Comparison of ENCODE assay signal across 23 cellular contexts in the genomic region with DNA sequence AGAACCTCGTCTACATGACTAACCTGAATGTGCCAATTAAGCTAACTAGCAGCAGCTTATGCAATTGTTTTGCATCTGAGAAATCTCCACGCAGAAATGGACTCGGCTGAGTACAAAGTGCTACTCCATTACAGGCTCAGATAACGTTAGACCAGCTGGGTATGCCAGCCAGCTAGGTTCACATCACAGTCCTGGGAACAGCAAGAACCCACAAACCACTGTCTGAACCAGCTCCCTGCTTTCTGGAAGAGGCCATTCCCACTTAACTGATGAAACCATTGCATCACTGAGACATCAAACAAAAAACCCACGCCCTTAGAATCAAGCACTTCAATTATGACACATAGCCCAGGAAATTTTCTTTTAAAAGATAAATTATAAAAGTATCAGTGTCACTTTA.
A peak's percentile ranks its signal among the peaks of the same experiment; 100 is the strongest.
DNase-seq lines count a peak whose midpoint lies in the region; ATAC-seq, FAIRE-seq and TF ChIP-seq lines count a peak whose summit lies in the region.
"Had no signal": no experiment of that assay in that cellular context is flagged by ENCODE, and none has a peak within 500 bp of the region (broad histone marks: within the 10 kb centered on the region; RNA-seq: fewer than 3 reads in every experiment).

No MANE protein-coding gene starts in this region.

- H3K4me3 Mint-ChIP-seq in Caco-2 (ENCODE audit: unreplicated experiment) = no peak overlapping the region
- H3K4me3 Mint-ChIP-seq: CD4-positive, alpha-beta T cell had no signal

- H3K79me2 ChIP-seq in H1 (ENCODE audit: control insufficient read depth in 1 of 2, insufficient read depth in 2 of 2, low read length in 2 of 2) = no peaks in the 10 kb centered on the region

- no peaks in the 10 kb centered on the region for H3K79me1 ChIP-seq in H1 (ENCODE audit: low read depth, low read length)
- no peaks in the 10 kb centered on the region for H3K79me1 ChIP-seq in neuronal stem cell (ENCODE audit: low read depth, low read length)

- POLR2A ChIA-PET in Caco-2 (lab: Charles Lee) = no interaction called here
- POLR2A ChIA-PET in H1 (lab: Charles Lee; ENCODE audit: partially characterized antibody) = no interaction called here

- 90% methylated on average over 5 of the region's 5 CpGs; no CpG with 5 or more reads in 1 of the 2 experiments for WGBS in H1 (ENCODE audit: extremely low coverage in 1 of 2, insufficient coverage in 1 of 2, insufficient read length in 1 of 2, insufficient replicate concordance in 2 of 2, low coverage in 1 of 2, low lambda C conversion rate in 2 of 2, missing lambda C conversion rate in 1 of 2), 2 experiments
- no CpG with 5 or more reads among the region's 5 CpGs for WGBS in neuronal stem cell (ENCODE audit: extremely low coverage in 2 of 2, insufficient read length in 2 of 2, insufficient replicate concordance in 1 of 2), 2 donors

- H2BK15ac ChIP-seq in H1 (ENCODE audit: low read length) = no peak overlapping the region
- H2BK15ac ChIP-seq in neuronal stem cell (ENCODE audit: low read length) = no peak overlapping the region

- H3K27me3 ChIP-seq in Caco-2 (replicated peaks; ENCODE audit: control insufficient read depth, insufficient read depth, low read length) (no peaks in the 10 kb centered on the region), H1 (replicated peaks in 1 of 4; ENCODE audit: control insufficient read depth in 3 of 4, extremely low read depth in 1 of 4, insufficient read depth in 3 of 4, low read length in 3 of 4) (no peaks in the 10 kb centered on the region), neuronal stem cell (ENCODE audit: control insufficient read depth in 3 of 3, insufficient read depth in 3 of 3, low read depth in 1 of 3, low read length in 3 of 3) (no peaks in the 10 kb centered on the region)

- H2BK5ac ChIP-seq in H1 (ENCODE audit: low read depth, low read length) (no peak overlapping the region), neuronal stem cell (ENCODE audit: low read length) (no peak overlapping the region)

- no peaks in the 10 kb centered on the region for H3K23me2 ChIP-seq in H1 (ENCODE audit: low read depth, low read length)

- peaks cover 3% of the 10 kb centered on the region for H3K36me3 Mint-ChIP-seq in Caco-2 (ENCODE audit: insufficient read depth, unreplicated experiment)

- H3K18ac ChIP-seq in H1 (ENCODE audit: extremely low read depth, low read length) (no peak overlapping the region), neuronal stem cell (ENCODE audit: low read length) (no peak overlapping the region)

- TF ChIP-seq CTCF in Caco-2 (IDR thresholded peaks at IDR 0.05; ENCODE audit: insufficient read depth in 1 of 2, low read depth in 1 of 2, low read length in 1 of 2, severe bottlenecking in 1 of 2, unreplicated experiment in 1 of 2) (no peak), H1 (IDR thresholded peaks at IDR 0.05; ENCODE audit: control extremely low read depth in 1 of 3, insufficient read depth in 1 of 3, low read depth in 1 of 3, low read length in 3 of 3) (no peak)

- peaks cover 24% of the 10 kb centered on the region for H3K4me1 ChIP-seq in Caco-2
- no peaks in the 10 kb centered on the region for H3K4me1 ChIP-seq in H1 (replicated peaks in 1 of 4; ENCODE audit: control insufficient read depth in 3 of 4, insufficient read depth in 4 of 4, low read length in 3 of 4)
- peaks cover 0 to 8% of the 10 kb centered on the region in 2 donors for H3K4me1 ChIP-seq in neuronal stem cell (ENCODE audit: control insufficient read depth in 2 of 2, insufficient read depth in 1 of 2, low read depth in 1 of 2, low read length in 2 of 2)
- H3K4me1 ChIP-seq: A549 had no signal

- no peaks in the 10 kb centered on the region for H3K27me3 Mint-ChIP-seq in Caco-2 (ENCODE audit: insufficient read depth, unreplicated experiment)

- H4K5ac ChIP-seq in H1 (ENCODE audit: insufficient read length, low read depth, low read length) = no peak overlapping the region

- no peaks in the 10 kb centered on the region; the same call in 1 of the 2 replicates for H3K36me3 ChIP-seq in Caco-2 (ENCODE audit: control insufficient read depth, insufficient read depth, low read length)
- H3K36me3 ChIP-seq in H1 (ENCODE audit: control insufficient read depth in 2 of 4, insufficient read depth in 4 of 4, low read length in 3 of 4) = no peaks in the 10 kb centered on the region
- H3K36me3 ChIP-seq in neuronal stem cell (replicated peaks in 1 of 2; ENCODE audit: control insufficient read depth in 2 of 2, insufficient read depth in 2 of 2, low read length in 2 of 2) = peaks cover 0 to 1% of the 10 kb centered on the region in 2 donors

- H3K27ac Mint-ChIP-seq in Caco-2 (ENCODE audit: unreplicated experiment) = peak overlapping the region; percentile 42
- H3K27ac Mint-ChIP-seq: CD4-positive, alpha-beta T cell had no signal

- H3K27ac ChIP-seq in H1 (ENCODE audit: low read depth, low read length) = no peak overlapping the region
- no peak overlapping the region for H3K27ac ChIP-seq in neuronal stem cell (replicated peaks; ENCODE audit: low read length)
- H3K27ac ChIP-seq: A549, KMS-11, SK-N-MC had no signal

- CTCF ChIA-PET in Caco-2 (lab: Charles Lee) = interaction anchor here (0.6 kb wide), 1 partner anchor 75 kb away, joined by 5 read pairs; no protein-coding TSS in a partner anchor
- CTCF ChIA-PET in H1 (lab: Charles Lee; ENCODE audit: partially characterized antibody) = interaction anchor here (0.7 to 1.8 kb wide), 7 partner anchors 11 to 826 kb away, joined by 3 to 4 read pairs (median 3); no protein-coding TSS in a partner anchor

- no peaks in the 10 kb centered on the region for H4K20me1 ChIP-seq in H1 (replicated peaks in 1 of 2; ENCODE audit: control insufficient read depth in 1 of 2, insufficient read depth in 2 of 2, low read length in 2 of 2)

- peaks cover 23% of the 10 kb centered on the region for H3K4me1 Mint-ChIP-seq in Caco-2 (ENCODE audit: low read depth, unreplicated experiment)

- H3K9me3 ChIP-seq in Caco-2 (peaks cover 8% of the 10 kb centered on the region), H1 (ENCODE audit: insufficient read depth in 2 of 2, low read depth in 1 of 2, low read length in 1 of 2) (no peaks in the 10 kb centered on the region), neuronal stem cell (replicated peaks in 1 of 2; ENCODE audit: control insufficient read depth in 2 of 2, insufficient read depth in 1 of 2, low read depth in 1 of 2, low read length in 2 of 2) (no peaks in the 10 kb centered on the region)
- H3K9me3 ChIP-seq: A549 had no signal

- H3K23ac ChIP-seq in H1 (ENCODE audit: insufficient read length) (no peak overlapping the region), neuronal stem cell (ENCODE audit: low read depth, low read length, poor library complexity) (no peak overlapping the region)

- no peak for ATAC-seq in GM21717 (IDR thresholded peaks at IDR 0.05; ENCODE audit: unreplicated experiment)
- ATAC-seq: A549, GM12878, Right ventricle myocardium inferior had no signal

- H2BK20ac ChIP-seq in H1 (ENCODE audit: low read length) = no peak overlapping the region

- H4K91ac ChIP-seq in H1 (replicated peaks; ENCODE audit: insufficient read length, low read length) = no peak overlapping the region
- peak overlapping the region; percentile 38 for H4K91ac ChIP-seq in neuronal stem cell (ENCODE audit: low read depth, low read length, poor library complexity)

- TF ChIP-seq EP300 in H1 (IDR thresholded peaks at IDR 0.05; ENCODE audit: borderline replicate concordance in 1 of 2, low read depth in 2 of 2, low read length in 2 of 2) = no peak

- H3K4me3 ChIP-seq in Caco-2 (ENCODE audit: low read depth, low read length) (no peak overlapping the region), H1 (ENCODE audit: extremely low read depth in 1 of 4, insufficient read depth in 2 of 4, low read depth in 3 of 4, low read length in 4 of 4) (no peak overlapping the region), neuronal stem cell (ENCODE audit: low read length in 2 of 2) (no peak overlapping the region)
- H3K4me3 ChIP-seq: A549, GM12878, SK-N-MC had no signal

- no peak for TF ChIP-seq RAD21 in H1 (IDR thresholded peaks at IDR 0.05 in 1 of 2, conservative IDR thresholded peaks at IDR 0.05 in 1 of 2; ENCODE audit: low read depth in 2 of 2, low read length in 2 of 2)

- H3K4ac ChIP-seq in H1 (replicated peaks; ENCODE audit: insufficient read length, low read depth, low read length) = no peak overlapping the region
- no peak overlapping the region for H3K4ac ChIP-seq in neuronal stem cell (ENCODE audit: low read length)

- no peak for FAIRE-seq in H1 (lab: Jason Lieb, UNC)
- FAIRE-seq: A549, GM12878, GM19239, RCC 7860 had no signal

- no TSS peak for BruUV-seq in Caco-2 (replicated peaks; lab: Mats Ljungman, UMichigan)

- H3K14ac ChIP-seq in H1 (ENCODE audit: insufficient read length) = no peak overlapping the region
- H3K14ac ChIP-seq in neuronal stem cell (ENCODE audit: low read length) = no peak overlapping the region

- TF ChIP-seq POLR2A in H1 (IDR thresholded peaks at IDR 0.05; ENCODE audit: control extremely low read depth in 1 of 2, low read depth in 2 of 2, low read length in 2 of 2) = no peak

- H2BK12ac ChIP-seq in H1 (ENCODE audit: low read depth, low read length) (no peak overlapping the region), neuronal stem cell (ENCODE audit: low read length) (no peak overlapping the region)

- H2AFZ ChIP-seq in H1 (ENCODE audit: low read length) (0 out of 2 replicates have a peak overlapping the region, but pooled peaks have one; percentile 30), neuronal stem cell (ENCODE audit: low read length) (no peak overlapping the region)

- H2BK120ac ChIP-seq in H1 (replicated peaks; ENCODE audit: low read depth, low read length) (no peak overlapping the region), neuronal stem cell (ENCODE audit: low read depth, low read length) (no peak overlapping the region)

- H3K9me3 Mint-ChIP-seq in Caco-2 (ENCODE audit: unreplicated experiment) = peaks cover 44% of the 10 kb centered on the region
- H3K9me3 Mint-ChIP-seq: CD4-positive, alpha-beta T cell had no signal

- DNase-seq in Caco-2 (no peak), NCI-H226 (peak; percentile 8), H1 (ENCODE audit: low read depth in 1 of 2, low spot score in 2 of 2) (no peak), neuronal stem cell (ENCODE audit: low spot score) (no peak), T1000 (lab: John Stamatoyannopoulos, UW) (no peak), GM19240 (ENCODE audit: insufficient read length, low spot score) (no peak), SK-N-DZ (ENCODE audit: low spot score) (no peak)
- DNase-seq: CD4-positive, alpha-beta T cell; DMS153; EL; GOT3; MV-4-11; NCI-H1694 treated with DMSO at 0.1 percent for 48 hours; NCI-H345; NCI-H526 treated with DMSO at 0.1 percent for 48 hours had no signal

- intact Hi-C loops in Caco-2 (cut with micrococcal nuclease; ENCODE audit: unreplicated experiment) = no loop called here

- H3K9ac ChIP-seq in H1 (replicated peaks in 1 of 4; ENCODE audit: extremely low read depth in 1 of 4, low read depth in 3 of 4, low read length in 3 of 4) (no peak overlapping the region), neuronal stem cell (ENCODE audit: low read depth, low read length, poor library complexity) (no peak overlapping the region)
- H3K9ac ChIP-seq: KMS-11 had no signal

- H2AK5ac ChIP-seq in H1 (ENCODE audit: low read depth, low read length) (no peak overlapping the region), neuronal stem cell (ENCODE audit: low read depth, low read length) (no peak overlapping the region)

- H4K8ac ChIP-seq in H1 (ENCODE audit: extremely low read depth, insufficient read depth, low read length) (no peak overlapping the region), neuronal stem cell (ENCODE audit: low read depth, low read length) (no peak overlapping the region)

- H3K56ac ChIP-seq in H1 (replicated peaks; ENCODE audit: insufficient read length, low read depth, low read length) = no peak overlapping the region

- H3K4me2 ChIP-seq in H1 (ENCODE audit: insufficient read depth in 1 of 2, low read depth in 2 of 2, low read length in 2 of 2) (no peak overlapping the region), neuronal stem cell (ENCODE audit: insufficient read depth, low read length, poor library complexity, severe bottlenecking) (no peak overlapping the region)
- H3K4me2 ChIP-seq: A549, KMS-11 had no signal
